In the genomic region with DNA sequence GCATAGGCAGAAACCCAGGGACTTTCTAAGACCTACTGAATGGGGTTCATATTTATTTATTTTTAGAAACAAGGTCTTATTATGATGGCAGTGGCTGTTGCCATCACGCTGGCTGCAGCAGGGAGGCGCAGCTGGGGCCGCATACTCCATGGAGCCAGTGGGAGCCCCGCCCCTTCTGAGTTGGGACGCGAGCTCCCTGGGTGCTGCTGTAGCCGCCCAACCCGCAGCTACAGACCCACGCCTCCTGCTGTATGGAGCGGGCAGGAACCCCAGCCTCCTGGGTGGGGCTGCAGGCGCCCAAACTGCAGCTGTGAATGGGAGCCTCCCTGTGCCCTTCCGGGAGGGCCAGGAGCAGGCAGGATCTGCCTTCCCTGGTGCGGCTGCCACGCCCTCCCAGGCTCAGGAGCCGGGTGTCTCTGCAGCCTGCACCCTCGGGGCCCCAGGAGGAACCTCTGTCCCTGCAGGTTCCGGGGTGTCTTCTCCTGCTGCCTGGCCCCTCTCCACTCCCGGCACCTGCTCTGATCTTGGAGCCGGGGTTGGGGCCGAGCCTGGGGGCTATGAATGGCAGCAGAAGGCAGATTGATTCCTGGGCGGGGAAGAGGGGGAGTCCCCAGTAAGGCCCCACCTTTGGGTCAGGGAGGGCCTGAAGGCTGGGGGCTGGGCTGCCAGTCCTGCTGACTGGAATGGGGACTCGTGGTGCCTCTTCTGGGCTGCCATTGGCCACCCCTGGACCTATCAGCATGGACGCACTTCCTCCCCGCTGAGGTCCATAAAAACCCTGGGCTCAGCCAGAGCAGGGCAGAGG, we compare ENCODE assay signal across 15 cellular contexts.
DNase-seq lines count a peak whose midpoint lies in the region; ATAC-seq and TF ChIP-seq lines count a peak whose summit lies in the region.
"Had no signal": no experiment of that assay in that cellular context is flagged by ENCODE, and none has a peak within 500 bp of the region (broad histone marks: within the 10 kb centered on the region; RNA-seq: fewer than 3 reads in every experiment).

No MANE protein-coding gene starts in this region.

- peak; percentile 90 for ATAC-seq in GM23338
- ATAC-seq in GM21619 (IDR thresholded peaks at IDR 0.05; ENCODE audit: unreplicated experiment): no peak
- no peak for ATAC-seq in HG03135 (IDR thresholded peaks at IDR 0.05; ENCODE audit: unreplicated experiment)
- ATAC-seq: activated T-cell treated with anti-CD3 and anti-CD28 coated beads, Interleukin-2, amount 50 U/mL, for 4 hours; naive thymus-derived CD8-positive, alpha-beta T cell had no signal

- no peak overlapping the region for H3K27ac Mint-ChIP-seq in GM23338
- H3K27ac Mint-ChIP-seq: activated B cell treated with CpG ODN at 0.5 μM for 24 hours; CD8-positive, alpha-beta memory T cell had no signal

- H3K4me1 ChIP-seq in GM23338 (ENCODE audit: insufficient read depth) (peaks cover 15% of the 10 kb centered on the region), colonic mucosa (no peaks in the 10 kb centered on the region), thyroid gland (no peaks in the 10 kb centered on the region)

- DNase-seq in GM23338 (ENCODE audit: low spot score): peak; percentile 61
- peak; percentile 90 for DNase-seq in MG63
- DNase-seq in colonic mucosa: peak; percentile 86
- no peak for DNase-seq in thyroid gland
- DNase-seq: activated B cell treated with CpG ODN at 0.5 μM for 24 hours; activated T-cell treated with anti-CD3 and anti-CD28 coated beads, Interleukin-2, amount 50 U/mL, for 4 hours; CD8-positive, alpha-beta memory T cell; dermis blood vessel endothelial cell; kidney glomerular epithelial cell; naive thymus-derived CD8-positive, alpha-beta T cell; SK-N-SH had no signal

- no peak for TF ChIP-seq EP300 in neural cell (conservative IDR thresholded peaks at IDR 0.05; ENCODE audit: poor library complexity, severe bottlenecking)

- no peak overlapping the region for H3K4me3 Mint-ChIP-seq in GM23338
- H3K4me3 Mint-ChIP-seq: activated B cell treated with CpG ODN at 0.5 μM for 24 hours; activated T-cell treated with anti-CD3 and anti-CD28 coated beads, Interleukin-2, amount 50 U/mL, for 4 hours; CD8-positive, alpha-beta memory T cell; naive thymus-derived CD8-positive, alpha-beta T cell had no signal

- 87 to 91% methylated on average over 16 to 23 of the region's 24 CpGs for WGBS in thyroid gland, 2 donors

- intact Hi-C loops in colonic mucosa (cut with DNase I): no loop called here
- intact Hi-C loops in thyroid gland (cut with DNase I): no loop called here

- H3K4me3 ChIP-seq in GM23338: no peak overlapping the region
- 0 out of 2 replicates have a peak overlapping the region, but pooled peaks have one; percentile 1 for H3K4me3 ChIP-seq in MG63
- H3K4me3 ChIP-seq in colonic mucosa: no peak overlapping the region
- peak overlapping the region; percentile 8 for H3K4me3 ChIP-seq in neural cell (ENCODE audit: low read length)
- no peak overlapping the region for H3K4me3 ChIP-seq in thyroid gland (replicated peaks in 1 of 3)
- H3K4me3 ChIP-seq: suprapubic skin had no signal

- H3K36me3 ChIP-seq in GM23338 (ENCODE audit: insufficient read depth) (no peaks in the 10 kb centered on the region), MG63 (no peaks in the 10 kb centered on the region), colonic mucosa (no peaks in the 10 kb centered on the region), neural cell (ENCODE audit: insufficient read depth, low read length) (no peaks in the 10 kb centered on the region), thyroid gland (no peaks in the 10 kb centered on the region)
- H3K36me3 ChIP-seq: suprapubic skin had no signal

- peaks cover 2% of the 10 kb centered on the region for H3K27me3 Mint-ChIP-seq in GM23338 (ENCODE audit: insufficient read depth, low read depth, poor library complexity)

- H3F3A ChIP-seq in GM23338 (replicated peaks; ENCODE audit: low read depth): no peaks in the 10 kb centered on the region
- H3F3A ChIP-seq in neural cell (ENCODE audit: insufficient read depth, low read length, poor library complexity, severe bottlenecking): no peaks in the 10 kb centered on the region

- H3K4me2 ChIP-seq in GM23338 (0 out of 2 replicates have a peak overlapping the region, but pooled peaks have one; percentile 51), neural cell (ENCODE audit: low read length) (no peak overlapping the region)
- H3K4me2 ChIP-seq: SK-N-SH had no signal

- peaks cover 17% of the 10 kb centered on the region for H3K4me1 Mint-ChIP-seq in GM23338
- H3K4me1 Mint-ChIP-seq: activated B cell treated with CpG ODN at 0.5 μM for 24 hours; CD8-positive, alpha-beta memory T cell; naive thymus-derived CD8-positive, alpha-beta T cell had no signal

- H2AFZ ChIP-seq in GM23338 (0 out of 2 replicates have a peak overlapping the region, but pooled peaks have one; percentile 76), neural cell (ENCODE audit: low read depth, low read length) (no peak overlapping the region)

- H3K36me3 Mint-ChIP-seq in GM23338 (ENCODE audit: low read depth): peaks cover 10% of the 10 kb centered on the region; the same call in 2 of the 3 replicates
- H3K36me3 Mint-ChIP-seq: CD8-positive, alpha-beta memory T cell; naive thymus-derived CD8-positive, alpha-beta T cell had no signal

- TF ChIP-seq CTCF in GM23338 (conservative IDR thresholded peaks at IDR 0.05; ENCODE audit: low read depth in 2 of 2) (peak in 1 of 2 experiments; percentile 16; a peak in 1 of 4 replicates), colonic mucosa (IDR thresholded peaks at IDR 0.05) (peak; percentile 21), neural cell (IDR thresholded peaks at IDR 0.05; ENCODE audit: poor library complexity, severe bottlenecking) (no peak), thyroid gland (IDR thresholded peaks at IDR 0.05) (no peak)

- TF ChIP-seq RAD21 in neural cell (conservative IDR thresholded peaks at IDR 0.05): no peak

- TF ChIP-seq POLR2A in thyroid gland (IDR thresholded peaks at IDR 0.05): no peak

- no peaks in the 10 kb centered on the region for H4K20me1 ChIP-seq in GM23338 (replicated peaks; ENCODE audit: insufficient read depth)
- no peaks in the 10 kb centered on the region for H4K20me1 ChIP-seq in neural cell (ENCODE audit: insufficient read depth)

- no peaks in the 10 kb centered on the region for H3K27me3 ChIP-seq in GM23338 (ENCODE audit: insufficient read depth)
- H3K27me3 ChIP-seq in MG63: no peaks in the 10 kb centered on the region; the same call in 1 of the 2 replicates
- no peaks in the 10 kb centered on the region for H3K27me3 ChIP-seq in colonic mucosa
- H3K27me3 ChIP-seq in neural cell (ENCODE audit: insufficient read depth, low read depth, low read length): no peaks in the 10 kb centered on the region
- no peaks in the 10 kb centered on the region for H3K27me3 ChIP-seq in thyroid gland

- peaks cover 12% of the 10 kb centered on the region for H3K9me3 Mint-ChIP-seq in GM23338
- H3K9me3 Mint-ChIP-seq: activated B cell treated with CpG ODN at 0.5 μM for 24 hours; activated T-cell treated with anti-CD3 and anti-CD28 coated beads, Interleukin-2, amount 50 U/mL, for 4 hours; CD8-positive, alpha-beta memory T cell; naive thymus-derived CD8-positive, alpha-beta T cell had no signal

- H3K79me2 ChIP-seq in GM23338 (replicated peaks; ENCODE audit: insufficient read depth) (no peaks in the 10 kb centered on the region), neural cell (replicated peaks; ENCODE audit: insufficient read depth, low read length) (no peaks in the 10 kb centered on the region)

- H3K9me3 ChIP-seq in MG63 (no peaks in the 10 kb centered on the region), colonic mucosa (no peaks in the 10 kb centered on the region), neural cell (ENCODE audit: low read length) (no peaks in the 10 kb centered on the region), thyroid gland (no peaks in the 10 kb centered on the region)
- H3K9me3 ChIP-seq: SK-N-SH, suprapubic skin had no signal

- H3K9me2 ChIP-seq in GM23338 (ENCODE audit: insufficient read depth): no peaks in the 10 kb centered on the region
- no peaks in the 10 kb centered on the region for H3K9me2 ChIP-seq in neural cell (ENCODE audit: insufficient read depth, low read length)
- H3K9me2 ChIP-seq: SK-N-SH had no signal

- no peak overlapping the region for H3K9ac ChIP-seq in colonic mucosa (ENCODE audit: low read depth in 2 of 2, low read length in 2 of 2)
- H3K9ac ChIP-seq in neural cell (ENCODE audit: low read length): no peak overlapping the region
- H3K9ac ChIP-seq: SK-N-SH had no signal

- H3K27ac ChIP-seq in GM23338 (ENCODE audit: low read depth) (no peak overlapping the region), colonic mucosa (no peak overlapping the region), neural cell (ENCODE audit: low read length) (no peak overlapping the region), thyroid gland (no peak overlapping the region)
- H3K27ac ChIP-seq: suprapubic skin had no signal

TF ChIP-seq in GM23338, 12 proteins besides CTCF, POLR2A, EP300 and RAD21 (continues in another document):
- TF ChIP-seq ZNF331 (CRISPR knock-in tag; IDR thresholded peaks at IDR 0.05; ENCODE audit: low read depth): no peak
- no peak for TF ChIP-seq POLR2AphosphoS5 (IDR thresholded peaks at IDR 0.05; ENCODE audit: low read depth)
- TF ChIP-seq EZH2 (IDR thresholded peaks at IDR 0.05; ENCODE audit: low read depth, unreplicated experiment): no peak
- TF ChIP-seq NANOG (IDR thresholded peaks at IDR 0.05; ENCODE audit: borderline replicate concordance): no peak
- TF ChIP-seq ZNF114 (CRISPR knock-in tag; IDR thresholded peaks at IDR 0.05): no peak
- TF ChIP-seq JUNB (IDR thresholded peaks at IDR 0.05; ENCODE audit: unreplicated experiment): no peak

TF ChIP-seq in neural cell, 6 proteins besides CTCF, POLR2A, EP300 and RAD21 (continues in another document):
- TF ChIP-seq TAF1 (IDR thresholded peaks at IDR 0.05; ENCODE audit: low read depth) (no peak), EZH2 (IDR thresholded peaks at IDR 0.05; ENCODE audit: borderline replicate concordance, insufficient read depth, low read length, poor library complexity, severe bottlenecking) (no peak)

Comparison
In these comparisons a context has a peak if more than half of its experiments do, and no peak if none do; other contexts are left out.
1. DNase-seq: peak in GM23338 (single experiment), MG63 (single experiment) and colonic mucosa (single experiment); none in thyroid gland (0 of 2).
2. H3K4me3 ChIP-seq: peak in MG63 (single experiment) and neural cell (single experiment); none in GM23338 (single experiment), colonic mucosa (single experiment) and thyroid gland (0 of 3).